In the genomic region with DNA sequence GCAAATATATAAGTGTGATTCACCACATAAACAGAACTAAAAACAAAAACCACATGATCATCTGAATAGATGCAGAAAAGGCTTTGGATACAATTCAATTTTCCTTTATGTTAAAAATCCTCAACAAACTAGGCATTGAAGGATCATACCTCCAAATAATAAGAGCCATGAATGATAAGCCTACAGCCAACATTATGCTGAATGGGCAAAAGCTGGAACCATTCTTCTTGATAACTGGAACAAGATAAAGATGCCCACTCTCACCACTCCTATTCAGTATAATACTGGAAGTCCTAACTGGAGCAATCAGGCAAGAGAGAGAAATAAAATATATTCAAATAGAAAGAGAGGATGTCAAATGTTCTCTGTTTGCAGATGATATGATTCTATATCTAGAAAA, we compare ENCODE assay signal across 3 cellular contexts.
TF ChIP-seq lines count a peak whose summit lies in the region.

No MANE protein-coding gene starts in this region.

TF ChIP-seq in HepG2, 621 proteins besides CTCF, POLR2A, EP300 and RAD21 (continues in another document):
- no peak for TF ChIP-seq ZNF572 (CRISPR knock-in tag; IDR thresholded peaks at IDR 0.05)
- TF ChIP-seq, protein P1, sequence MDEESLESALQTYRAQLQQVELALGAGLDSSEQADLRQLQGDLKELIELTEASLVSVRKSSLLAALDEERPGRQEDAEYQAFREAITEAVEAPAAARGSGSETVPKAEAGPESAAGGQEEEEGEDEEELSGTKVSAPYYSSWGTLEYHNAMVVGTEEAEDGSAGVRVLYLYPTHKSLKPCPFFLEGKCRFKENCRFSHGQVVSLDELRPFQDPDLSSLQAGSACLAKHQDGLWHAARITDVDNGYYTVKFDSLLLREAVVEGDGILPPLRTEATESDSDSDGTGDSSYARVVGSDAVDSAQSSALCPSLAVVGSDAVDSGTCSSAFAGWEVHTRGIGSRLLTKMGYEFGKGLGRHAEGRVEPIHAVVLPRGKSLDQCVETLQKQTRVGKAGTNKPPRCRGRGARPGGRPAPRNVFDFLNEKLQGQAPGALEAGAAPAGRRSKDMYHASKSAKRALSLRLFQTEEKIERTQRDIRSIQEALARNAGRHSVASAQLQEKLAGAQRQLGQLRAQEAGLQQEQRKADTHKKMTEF (CRISPR knock-in tag; IDR thresholded peaks at IDR 0.05), result no peak
- no peak for TF ChIP-seq NR2F1 (CRISPR knock-in tag; IDR thresholded peaks at IDR 0.05)
- TF ChIP-seq ZNF816 (CRISPR knock-in tag; IDR thresholded peaks at IDR 0.05; ENCODE audit: borderline replicate concordance), result no peak
- TF ChIP-seq MAFF (IDR thresholded peaks at IDR 0.05; ENCODE audit: low read depth, low read length), result peak; percentile 55
- TF ChIP-seq SCMH1 (CRISPR knock-in tag; IDR thresholded peaks at IDR 0.05; ENCODE audit: borderline replicate concordance), result no peak
- no peak for TF ChIP-seq CEBPB (IDR thresholded peaks at IDR 0.05; ENCODE audit: borderline replicate concordance, low read depth, low read length)
- TF ChIP-seq, protein P2, sequence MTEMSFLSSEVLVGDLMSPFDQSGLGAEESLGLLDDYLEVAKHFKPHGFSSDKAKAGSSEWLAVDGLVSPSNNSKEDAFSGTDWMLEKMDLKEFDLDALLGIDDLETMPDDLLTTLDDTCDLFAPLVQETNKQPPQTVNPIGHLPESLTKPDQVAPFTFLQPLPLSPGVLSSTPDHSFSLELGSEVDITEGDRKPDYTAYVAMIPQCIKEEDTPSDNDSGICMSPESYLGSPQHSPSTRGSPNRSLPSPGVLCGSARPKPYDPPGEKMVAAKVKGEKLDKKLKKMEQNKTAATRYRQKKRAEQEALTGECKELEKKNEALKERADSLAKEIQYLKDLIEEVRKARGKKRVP (CRISPR knock-in tag; IDR thresholded peaks at IDR 0.05), result no peak
- peak; percentile 69 to 81 for TF ChIP-seq MAFK (conservative IDR thresholded peaks at IDR 0.05 in 1 of 2, IDR thresholded peaks at IDR 0.05 in 1 of 2; ENCODE audit: low read length in 2 of 2)
- no peak for TF ChIP-seq ZNF468 (CRISPR knock-in tag; IDR thresholded peaks at IDR 0.05)
- TF ChIP-seq ZNF343 (CRISPR knock-in tag; IDR thresholded peaks at IDR 0.05), result no peak
- TF ChIP-seq, protein P3, sequence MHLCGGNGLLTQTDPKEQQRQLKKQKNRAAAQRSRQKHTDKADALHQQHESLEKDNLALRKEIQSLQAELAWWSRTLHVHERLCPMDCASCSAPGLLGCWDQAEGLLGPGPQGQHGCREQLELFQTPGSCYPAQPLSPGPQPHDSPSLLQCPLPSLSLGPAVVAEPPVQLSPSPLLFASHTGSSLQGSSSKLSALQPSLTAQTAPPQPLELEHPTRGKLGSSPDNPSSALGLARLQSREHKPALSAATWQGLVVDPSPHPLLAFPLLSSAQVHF (CRISPR knock-in tag; IDR thresholded peaks at IDR 0.05), result no peak

TF ChIP-seq in A549, 52 proteins besides CTCF, POLR2A, EP300 and RAD21:
- no peak for TF ChIP-seq HDAC2 (IDR thresholded peaks at IDR 0.05)
- no peak for TF ChIP-seq CBX2 (IDR thresholded peaks at IDR 0.05; ENCODE audit: borderline replicate concordance, low read depth)
- no peak for TF ChIP-seq CHD4 (IDR thresholded peaks at IDR 0.05; ENCODE audit: borderline replicate concordance)
- TF ChIP-seq NPAS2 (CRISPR knock-in tag; IDR thresholded peaks at IDR 0.05; ENCODE audit: borderline replicate concordance), result no peak
- no peak for TF ChIP-seq EHF (CRISPR knock-in tag; IDR thresholded peaks at IDR 0.05)
- TF ChIP-seq FOSL2 (IDR thresholded peaks at IDR 0.05), result no peak
- no peak for TF ChIP-seq FOSL2 (CRISPR knock-in tag; IDR thresholded peaks at IDR 0.05)
- TF ChIP-seq CEBPB (IDR thresholded peaks at IDR 0.05), result no peak
- TF ChIP-seq MAZ (IDR thresholded peaks at IDR 0.05; ENCODE audit: borderline replicate concordance, low read depth, low read length), result no peak
- peak; percentile 49 for TF ChIP-seq MAFK (IDR thresholded peaks at IDR 0.05; ENCODE audit: partially characterized antibody)
TF ChIP-seq in A549: peak in this region for 1.

TF ChIP-seq in IMR-90, 13 proteins besides CTCF, POLR2A, EP300 and RAD21:
- TF ChIP-seq MAZ (IDR thresholded peaks at IDR 0.05; ENCODE audit: borderline replicate concordance, low read depth, low read length), result no peak
- TF ChIP-seq CHD1 (IDR thresholded peaks at IDR 0.05; ENCODE audit: low read depth, low read length), result no peak
- TF ChIP-seq MAFK (IDR thresholded peaks at IDR 0.05; ENCODE audit: low read depth, low read length), result peak; percentile 23; the same call in 1 of the 2 replicates
